1 cellular context compared by ENCODE assay signal in the genomic region with DNA sequence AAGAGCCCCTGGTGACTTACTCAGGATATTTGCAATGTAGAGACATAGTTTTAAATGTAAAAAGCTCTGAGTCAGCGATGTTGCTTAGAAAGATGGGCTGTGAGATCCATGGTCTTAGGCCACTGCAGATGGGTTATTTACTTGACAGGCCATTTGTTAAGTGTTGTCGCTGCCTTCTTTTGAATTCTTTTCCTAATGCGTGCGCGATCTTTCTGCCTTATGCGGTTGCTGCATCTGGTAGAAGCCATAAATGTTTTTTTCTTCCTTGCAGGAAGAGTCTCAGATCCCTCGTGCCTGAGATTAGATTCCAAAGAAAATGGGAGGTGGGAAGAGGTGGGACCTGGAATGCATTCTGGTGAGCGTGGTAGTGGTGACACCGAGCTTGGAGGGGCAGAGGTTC.
TF ChIP-seq lines count a peak whose summit lies in the region.

No MANE protein-coding gene starts in this region.

TF ChIP-seq in GM23338, 12 proteins besides CTCF, POLR2A, EP300 and RAD21 (continued from another document):
- TF ChIP-seq, protein P1, sequence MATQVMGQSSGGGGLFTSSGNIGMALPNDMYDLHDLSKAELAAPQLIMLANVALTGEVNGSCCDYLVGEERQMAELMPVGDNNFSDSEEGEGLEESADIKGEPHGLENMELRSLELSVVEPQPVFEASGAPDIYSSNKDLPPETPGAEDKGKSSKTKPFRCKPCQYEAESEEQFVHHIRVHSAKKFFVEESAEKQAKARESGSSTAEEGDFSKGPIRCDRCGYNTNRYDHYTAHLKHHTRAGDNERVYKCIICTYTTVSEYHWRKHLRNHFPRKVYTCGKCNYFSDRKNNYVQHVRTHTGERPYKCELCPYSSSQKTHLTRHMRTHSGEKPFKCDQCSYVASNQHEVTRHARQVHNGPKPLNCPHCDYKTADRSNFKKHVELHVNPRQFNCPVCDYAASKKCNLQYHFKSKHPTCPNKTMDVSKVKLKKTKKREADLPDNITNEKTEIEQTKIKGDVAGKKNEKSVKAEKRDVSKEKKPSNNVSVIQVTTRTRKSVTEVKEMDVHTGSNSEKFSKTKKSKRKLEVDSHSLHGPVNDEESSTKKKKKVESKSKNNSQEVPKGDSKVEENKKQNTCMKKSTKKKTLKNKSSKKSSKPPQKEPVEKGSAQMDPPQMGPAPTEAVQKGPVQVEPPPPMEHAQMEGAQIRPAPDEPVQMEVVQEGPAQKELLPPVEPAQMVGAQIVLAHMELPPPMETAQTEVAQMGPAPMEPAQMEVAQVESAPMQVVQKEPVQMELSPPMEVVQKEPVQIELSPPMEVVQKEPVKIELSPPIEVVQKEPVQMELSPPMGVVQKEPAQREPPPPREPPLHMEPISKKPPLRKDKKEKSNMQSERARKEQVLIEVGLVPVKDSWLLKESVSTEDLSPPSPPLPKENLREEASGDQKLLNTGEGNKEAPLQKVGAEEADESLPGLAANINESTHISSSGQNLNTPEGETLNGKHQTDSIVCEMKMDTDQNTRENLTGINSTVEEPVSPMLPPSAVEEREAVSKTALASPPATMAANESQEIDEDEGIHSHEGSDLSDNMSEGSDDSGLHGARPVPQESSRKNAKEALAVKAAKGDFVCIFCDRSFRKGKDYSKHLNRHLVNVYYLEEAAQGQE (IDR thresholded peaks at IDR 0.05; ENCODE audit: unreplicated experiment) = no peak
- no peak for TF ChIP-seq POLR2AphosphoS5 (IDR thresholded peaks at IDR 0.05; ENCODE audit: low read depth)
- TF ChIP-seq ZNF114 (CRISPR knock-in tag; IDR thresholded peaks at IDR 0.05) = no peak
- TF ChIP-seq EZH2 (IDR thresholded peaks at IDR 0.05; ENCODE audit: low read depth, unreplicated experiment) = no peak
